In the genomic region with DNA sequence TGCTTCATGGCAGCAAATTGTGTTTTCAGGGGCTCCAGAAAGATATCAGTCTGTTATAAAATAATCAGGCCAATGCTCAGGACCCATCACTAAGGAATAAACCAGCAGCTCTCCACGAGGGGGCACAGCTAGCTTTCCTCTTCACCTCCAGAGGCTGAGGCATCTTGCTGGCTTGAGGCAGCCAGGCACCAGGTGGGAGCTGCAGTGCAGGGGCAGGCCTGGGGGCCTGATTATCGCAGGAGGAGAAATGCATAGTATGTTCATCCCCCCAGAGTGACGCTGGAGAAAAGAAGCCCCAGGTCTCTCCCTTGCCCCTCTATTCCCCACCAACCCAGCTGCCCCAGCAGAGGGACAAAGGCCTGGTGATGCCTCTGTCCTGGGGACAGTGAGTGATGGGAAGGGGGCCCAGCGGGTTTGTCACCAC, we compare ENCODE assay signal across 8 cellular contexts.
DNase-seq lines count a peak whose midpoint lies in the region; ATAC-seq and TF ChIP-seq lines count a peak whose summit lies in the region.

No MANE protein-coding gene starts in this region.

- H3K36me3 Mint-ChIP-seq in activated CD8-positive, alpha-beta T cell treated with anti-CD3 and anti-CD28 coated beads, Interleukin-2, amount 10 ng/mL, durations not matched to agents 7 days and 5 days (ENCODE audit: low read depth) = no peaks in the 10 kb centered on the region

- peaks cover 18% of the 10 kb centered on the region for H3K4me1 ChIP-seq in left ventricle myocardium inferior

- peak; percentile 25 for DNase-seq in DMS53 (lab: John Stamatoyannopoulos, UW)
- no peak for DNase-seq in DMS53 treated with DMSO at 0.1 percent for 48 hours (lab: John Stamatoyannopoulos, UW; ENCODE audit: unreplicated experiment)
- DNase-seq in NCI-H1092 (lab: John Stamatoyannopoulos, UW) = peak; percentile 81
- peak; percentile 24 for DNase-seq in activated CD8-positive, alpha-beta T cell treated with anti-CD3 and anti-CD28 coated beads, Interleukin-2, amount 10 ng/mL, durations not matched to agents 7 days and 5 days
- peak; percentile 65 for DNase-seq in left ventricle myocardium inferior
- peak; percentile 85 for DNase-seq in sciatic nerve (ENCODE audit: low spot score)
- DNase-seq in activated effector memory CD4-positive, alpha-beta T cell treated with Interleukin-2 at 50 U/mL for 16 hours = no peak

- H3K27ac Mint-ChIP-seq in activated CD8-positive, alpha-beta T cell treated with anti-CD3 and anti-CD28 coated beads, Interleukin-2, amount 10 ng/mL, durations not matched to agents 7 days and 5 days = no peak overlapping the region

- intact Hi-C loops in left ventricle myocardium inferior (cut with micrococcal nuclease) = no loop called here
- intact Hi-C loops in sciatic nerve (cut with DNase I) = loop anchor here (2.0 kb wide), 1 partner anchor 67 kb away; no protein-coding TSS in a partner anchor

- ATAC-seq in activated CD8-positive, alpha-beta T cell treated with anti-CD3 and anti-CD28 coated beads, Interleukin-2, amount 10 ng/mL, durations not matched to agents 7 days and 5 days = no peak
- peak; percentile 84 for ATAC-seq in sciatic nerve
- ATAC-seq in HG02885 (IDR thresholded peaks at IDR 0.05; ENCODE audit: poor library complexity, unreplicated experiment) = no peak

- H3K4me1 Mint-ChIP-seq in activated CD8-positive, alpha-beta T cell treated with anti-CD3 and anti-CD28 coated beads, Interleukin-2, amount 10 ng/mL, durations not matched to agents 7 days and 5 days (ENCODE audit: low read depth) = no peaks in the 10 kb centered on the region

- no peaks in the 10 kb centered on the region for H3K27me3 ChIP-seq in left ventricle myocardium inferior (ENCODE audit: low read depth)

- H3K4me3 Mint-ChIP-seq in activated CD8-positive, alpha-beta T cell treated with anti-CD3 and anti-CD28 coated beads, Interleukin-2, amount 10 ng/mL, durations not matched to agents 7 days and 5 days = no peak overlapping the region

- peak; percentile 65 for TF ChIP-seq CTCF in left ventricle myocardium inferior (IDR thresholded peaks at IDR 0.05; ENCODE audit: borderline replicate concordance)

- H3K27ac ChIP-seq in left ventricle myocardium inferior (replicated peaks) = no peak overlapping the region

- H3K9me3 ChIP-seq in left ventricle myocardium inferior (replicated peaks) = no peaks in the 10 kb centered on the region

- H3K36me3 ChIP-seq in left ventricle myocardium inferior = no peaks in the 10 kb centered on the region

- H3K27me3 Mint-ChIP-seq in activated CD8-positive, alpha-beta T cell treated with anti-CD3 and anti-CD28 coated beads, Interleukin-2, amount 10 ng/mL, durations not matched to agents 7 days and 5 days (ENCODE audit: low read depth) = no peaks in the 10 kb centered on the region

- H3K9me3 Mint-ChIP-seq in activated CD8-positive, alpha-beta T cell treated with anti-CD3 and anti-CD28 coated beads, Interleukin-2, amount 10 ng/mL, durations not matched to agents 7 days and 5 days (ENCODE audit: insufficient read depth) = no peaks in the 10 kb centered on the region

- POLR2A ChIA-PET in activated CD8-positive, alpha-beta T cell treated with anti-CD3 and anti-CD28 coated beads, Interleukin-2, amount 10 ng/mL, durations not matched to agents 7 days and 5 days (lab: Charles Lee) = no interaction called here

- CTCF ChIA-PET in activated CD8-positive, alpha-beta T cell treated with anti-CD3 and anti-CD28 coated beads, Interleukin-2, amount 10 ng/mL, durations not matched to agents 7 days and 5 days (lab: Charles Lee) = no interaction called here

- no peak overlapping the region for H3K4me3 ChIP-seq in left ventricle myocardium inferior

Comparison
In these comparisons a context has a peak if more than half of its experiments do, and no peak if none do; other contexts are left out.
1. DNase-seq: peak in DMS53 (single experiment), NCI-H1092 (single experiment), activated CD8-positive, alpha-beta T cell treated with anti-CD3 and anti-CD28 coated beads, Interleukin-2, amount 10 ng/mL, durations not matched to agents 7 days and 5 days (single experiment), left ventricle myocardium inferior (single experiment) and sciatic nerve (single experiment); none in DMS53 treated with DMSO at 0.1 percent for 48 hours (single experiment) and activated effector memory CD4-positive, alpha-beta T cell treated with Interleukin-2 at 50 U/mL for 16 hours (single experiment).